In genomic region chr1:171781167-171781875, GRCh38 we compare ENCODE assay signal across 1 cellular context.
TF ChIP-seq lines count a peak whose summit lies in the region.

TSS of gene METTL13 (plus strand) at chr1:171781660. CDS start at chr1:171781968, 308 bp downstream.

TF ChIP-seq in K562, 482 proteins besides CTCF, POLR2A, EP300 and RAD21 (continued from another document and continues in another):
- peak; percentile 93 for TF ChIP-seq ZBTB40 (IDR thresholded peaks at IDR 0.05)
- TF ChIP-seq ZBTB40 (CRISPR knock-in tag; IDR thresholded peaks at IDR 0.05) = no peak
- TF ChIP-seq ZNF311 (CRISPR knock-in tag; IDR thresholded peaks at IDR 0.05) = no peak
- peak; percentile 78; the same call in 1 of the 2 replicates for TF ChIP-seq NR1H2 (CRISPR knock-in tag; IDR thresholded peaks at IDR 0.05)
- no peak for TF ChIP-seq LARP7 (IDR thresholded peaks at IDR 0.05)
- TF ChIP-seq CHAMP1 (IDR thresholded peaks at IDR 0.05) = peak; percentile 89
- no peak for TF ChIP-seq CLOCK (CRISPR knock-in tag; IDR thresholded peaks at IDR 0.05; ENCODE audit: borderline replicate concordance)
- no peak for TF ChIP-seq ZNF57 (CRISPR knock-in tag; IDR thresholded peaks at IDR 0.05)
- TF ChIP-seq HDAC3 (IDR thresholded peaks at IDR 0.05; ENCODE audit: borderline replicate concordance, partially characterized antibody) = no peak
- TF ChIP-seq TCF7 (IDR thresholded peaks at IDR 0.05; ENCODE audit: borderline replicate concordance) = 0 out of 2 replicates have a peak, but pooled peaks have one; percentile 14
- TF ChIP-seq NR0B1 (IDR thresholded peaks at IDR 0.05; ENCODE audit: partially characterized antibody) = no peak
- peak; percentile 95 for TF ChIP-seq THAP7 (CRISPR knock-in tag; IDR thresholded peaks at IDR 0.05)
- no peak for TF ChIP-seq ZEB2 (IDR thresholded peaks at IDR 0.05)
- TF ChIP-seq MEF2D (tag; conservative IDR thresholded peaks at IDR 0.05; ENCODE audit: low read depth) = peak; percentile 82
- TF ChIP-seq PREB (CRISPR knock-in tag; IDR thresholded peaks at IDR 0.05) = no peak
- peak; percentile 87 for TF ChIP-seq NFYB (IDR thresholded peaks at IDR 0.05; ENCODE audit: extremely low read depth, insufficient read length)
- TF ChIP-seq RFX1 (IDR thresholded peaks at IDR 0.05) = no peak
- no peak for TF ChIP-seq MED1 (CRISPR knock-in tag; IDR thresholded peaks at IDR 0.05; ENCODE audit: borderline replicate concordance)
- TF ChIP-seq FOXJ2 (tag; IDR thresholded peaks at IDR 0.05) = 0 out of 2 replicates have a peak, but pooled peaks have one; percentile 72
- TF ChIP-seq DPF2 (IDR thresholded peaks at IDR 0.05) = peak; percentile 2; the same call in 1 of the 2 replicates
- TF ChIP-seq RNF2 (IDR thresholded peaks at IDR 0.05) = peak; percentile 80
- no peak for TF ChIP-seq SMARCB1 (IDR thresholded peaks at IDR 0.05; ENCODE audit: insufficient read length, low read depth)
- TF ChIP-seq CREB3L1 (IDR thresholded peaks at IDR 0.05; ENCODE audit: borderline replicate concordance, low read depth) = peak; percentile 13
- no peak for TF ChIP-seq ZZZ3 (IDR thresholded peaks at IDR 0.05)
- no peak for TF ChIP-seq MECOM (CRISPR knock-in tag; IDR thresholded peaks at IDR 0.05)
- no peak for TF ChIP-seq ZNF140 (CRISPR knock-in tag; IDR thresholded peaks at IDR 0.05)
- 0 out of 2 replicates have a peak, but pooled peaks have one; percentile 8 for TF ChIP-seq ZNF609 (CRISPR knock-in tag; IDR thresholded peaks at IDR 0.05; ENCODE audit: borderline replicate concordance)
- TF ChIP-seq DACH1 (IDR thresholded peaks at IDR 0.05; ENCODE audit: partially characterized antibody) = no peak
- peak; percentile 18; the same call in 1 of the 2 replicates for TF ChIP-seq ETS1 (conservative IDR thresholded peaks at IDR 0.05; ENCODE audit: control insufficient read depth, low read depth, low read length)
- TF ChIP-seq NR2C1 (IDR thresholded peaks at IDR 0.05) = peak; percentile 96
- peak; percentile 96 for TF ChIP-seq NR2C1 (tag; IDR thresholded peaks at IDR 0.05)
